ENCODE assay signal across 10 cellular contexts in the genomic region with DNA sequence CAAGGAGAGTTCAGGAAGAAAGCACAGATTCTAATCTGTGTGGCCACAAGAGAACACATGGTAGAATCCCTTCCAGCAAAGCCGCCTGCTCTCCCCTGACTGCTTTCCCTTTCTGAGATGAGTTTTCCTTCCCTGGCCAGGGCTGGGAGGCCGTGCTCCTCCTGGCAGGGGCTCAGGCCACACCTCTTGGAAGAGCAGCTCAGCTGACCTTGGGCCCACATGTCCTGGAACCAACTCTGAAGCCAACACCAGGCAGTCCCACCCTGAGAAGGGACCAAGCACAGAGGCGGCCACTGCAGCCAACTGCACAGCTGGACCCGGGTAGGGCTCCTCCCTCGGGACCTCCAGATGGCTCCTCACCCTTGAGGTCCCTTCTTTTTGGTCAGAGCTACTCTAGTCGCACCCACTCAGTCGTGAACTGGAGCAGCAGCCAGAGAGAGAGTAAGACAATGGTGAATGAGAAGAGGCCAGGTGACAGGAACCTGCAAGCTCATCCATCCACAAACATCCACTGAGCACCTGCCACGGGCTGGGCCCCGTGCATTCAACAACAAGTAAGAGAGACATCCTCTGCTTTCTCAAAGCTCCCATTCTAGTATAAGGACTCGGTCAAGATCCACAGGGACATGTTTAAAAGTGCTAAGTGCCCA. TPM values are rescaled to one million over a fixed set of nuclear protein-coding genes. Genes with fewer than 3 reads are reported as not detected.
A peak's percentile ranks its signal among the peaks of the same experiment; 100 is the strongest.
DNase-seq lines count a peak whose midpoint lies in the region; ATAC-seq and TF ChIP-seq lines count a peak whose summit lies in the region.
"Had no signal": no experiment of that assay in that cellular context is flagged by ENCODE, and none has a peak within 500 bp of the region (broad histone marks: within the 10 kb centered on the region; RNA-seq: fewer than 3 reads in every experiment).

No MANE protein-coding gene starts in this region.

- no peak overlapping the region for H3K4me3 Mint-ChIP-seq in activated CD8-positive, alpha-beta T cell treated with anti-CD3 and anti-CD28 coated beads for 36 hours

- TF ChIP-seq CTCF in activated CD8-positive, alpha-beta T cell treated with anti-CD3 and anti-CD28 coated beads for 36 hours (IDR thresholded peaks at IDR 0.05): no peak
- TF ChIP-seq CTCF in psoas muscle (IDR thresholded peaks at IDR 0.05): no peak

- peaks cover 19% of the 10 kb centered on the region for H3K36me3 Mint-ChIP-seq in activated CD8-positive, alpha-beta T cell treated with anti-CD3 and anti-CD28 coated beads for 36 hours (ENCODE audit: low read depth)

- 10 to 11% (median 11%) methylated on average over 10 of the region's 10 CpGs for WGBS in psoas muscle, 3 donors

- POLR2A ChIA-PET in activated CD8-positive, alpha-beta T cell treated with anti-CD3 and anti-CD28 coated beads for 36 hours (lab: Charles Lee): interaction anchor here (0.7 to 8.2 kb wide), 8 partner anchors 10 to 91 kb away, joined by 3 to 56 read pairs (median 3); no protein-coding TSS in a partner anchor

- H3K9me3 ChIP-seq in psoas muscle: no peaks in the 10 kb centered on the region

- no peaks in the 10 kb centered on the region for H3K27me3 Mint-ChIP-seq in activated CD8-positive, alpha-beta T cell treated with anti-CD3 and anti-CD28 coated beads for 36 hours

- H3K4me1 Mint-ChIP-seq in activated CD8-positive, alpha-beta T cell treated with anti-CD3 and anti-CD28 coated beads for 36 hours (ENCODE audit: low read depth): peaks cover 90% of the 10 kb centered on the region

- peak overlapping the region; percentile 92 for H3K27ac ChIP-seq in psoas muscle

- DNase-seq in DMS53 treated with DMSO at 0.1 percent for 48 hours (lab: John Stamatoyannopoulos, UW; ENCODE audit: unreplicated experiment) (peak; percentile 78), cardiac septum (ENCODE audit: low spot score) (peak; percentile 90), psoas muscle (peak; percentile 87 to 95), GDM1 (lab: John Stamatoyannopoulos, UW) (no peak)
- DNase-seq in activated CD8-positive, alpha-beta T cell treated with anti-CD3 and anti-CD28 coated beads for 36 hours: no peak
- no peak for DNase-seq in stimulated activated CD4-positive, alpha-beta T cell treated with anti-CD3 and anti-CD28 coated beads, Interleukin-2, amount 100 ng/mL, for 24 hours
- DNase-seq: PC-3, small intestine had no signal

- no peak overlapping the region for H3K4me3 ChIP-seq in psoas muscle

- H3K27ac Mint-ChIP-seq in activated CD8-positive, alpha-beta T cell treated with anti-CD3 and anti-CD28 coated beads for 36 hours: peak overlapping the region; percentile 93

- CTCF ChIA-PET in activated CD8-positive, alpha-beta T cell treated with anti-CD3 and anti-CD28 coated beads for 36 hours (lab: Charles Lee): interaction anchor here (3.2 to 4.7 kb wide), 2 partner anchors 14 to 38 kb away, joined by 31 to 44 read pairs; no protein-coding TSS in a partner anchor

- intact Hi-C loops in activated CD8-positive, alpha-beta T cell treated with anti-CD3 and anti-CD28 coated beads for 36 hours (cut with micrococcal nuclease): no loop called here
- intact Hi-C loops in cardiac septum (cut with DNase I): loop anchor here (5.0 kb wide), 2 partner anchors 38 to 57 kb away; a partner anchor contains a TSS
- intact Hi-C loops in psoas muscle (cut with DNase I): loop anchor here (2.0 to 5.0 kb wide), 2 partner anchors 33 to 37 kb away; no protein-coding TSS in a partner anchor

- no peaks in the 10 kb centered on the region for H3K27me3 ChIP-seq in psoas muscle (ENCODE audit: insufficient read depth in 3 of 3, low read length in 2 of 3)

- ATAC-seq in activated CD8-positive, alpha-beta T cell treated with anti-CD3 and anti-CD28 coated beads for 36 hours: no peak
- ATAC-seq in psoas muscle: peak; percentile 64 to 69 (median 68)
- no peak for ATAC-seq in GM19467 (IDR thresholded peaks at IDR 0.05; ENCODE audit: unreplicated experiment)
- no peak for ATAC-seq in GM21447 (IDR thresholded peaks at IDR 0.05; ENCODE audit: unreplicated experiment)
- ATAC-seq: PC-3 had no signal

- H3K9me3 Mint-ChIP-seq in activated CD8-positive, alpha-beta T cell treated with anti-CD3 and anti-CD28 coated beads for 36 hours: no peaks in the 10 kb centered on the region

- no peaks in the 10 kb centered on the region for H3K36me3 ChIP-seq in psoas muscle (ENCODE audit: insufficient read depth in 1 of 2, low read depth in 1 of 2)

- peaks cover 100% of the 10 kb centered on the region for H3K4me1 ChIP-seq in psoas muscle

RNA-seq across cellular contexts. Expression of a gene that starts 40.3 kb away (rescaled TPM):
- 10 to 100 TPM; 15.1 to 18.0 TPM for total RNA-seq in activated CD8-positive, alpha-beta T cell treated with anti-CD3 and anti-CD28 coated beads for 36 hours
- 18.5 TPM for total RNA-seq in cardiac septum
- 100 to 1,000 TPM in 1 of 4 donors, 10 to 100 TPM in 3; 31.0 to 142 (median 43.1) TPM for total RNA-seq in psoas muscle
- 100 to 1,000 TPM in 1 of 3 donors, 10 to 100 TPM in 2; 34.9 to 178 (median 55.8) TPM for polyA plus RNA-seq in psoas muscle

Comparison
In these comparisons a context has a peak if more than half of its experiments do, and no peak if none do; other contexts are left out.
1. DNase-seq: peak in DMS53 treated with DMSO at 0.1 percent for 48 hours (single experiment), cardiac septum (single experiment) and psoas muscle (2 of 2); none in activated CD8-positive, alpha-beta T cell treated with anti-CD3 and anti-CD28 coated beads for 36 hours (single experiment), GDM1 (single experiment) and stimulated activated CD4-positive, alpha-beta T cell treated with anti-CD3 and anti-CD28 coated beads, Interleukin-2, amount 100 ng/mL, for 24 hours (0 of 2).
2. ATAC-seq: peak in psoas muscle (4 of 4); none in activated CD8-positive, alpha-beta T cell treated with anti-CD3 and anti-CD28 coated beads for 36 hours (single experiment), GM19467 (single experiment) and GM21447 (single experiment).